13 cellular contexts compared by ENCODE assay signal in the genomic region with DNA sequence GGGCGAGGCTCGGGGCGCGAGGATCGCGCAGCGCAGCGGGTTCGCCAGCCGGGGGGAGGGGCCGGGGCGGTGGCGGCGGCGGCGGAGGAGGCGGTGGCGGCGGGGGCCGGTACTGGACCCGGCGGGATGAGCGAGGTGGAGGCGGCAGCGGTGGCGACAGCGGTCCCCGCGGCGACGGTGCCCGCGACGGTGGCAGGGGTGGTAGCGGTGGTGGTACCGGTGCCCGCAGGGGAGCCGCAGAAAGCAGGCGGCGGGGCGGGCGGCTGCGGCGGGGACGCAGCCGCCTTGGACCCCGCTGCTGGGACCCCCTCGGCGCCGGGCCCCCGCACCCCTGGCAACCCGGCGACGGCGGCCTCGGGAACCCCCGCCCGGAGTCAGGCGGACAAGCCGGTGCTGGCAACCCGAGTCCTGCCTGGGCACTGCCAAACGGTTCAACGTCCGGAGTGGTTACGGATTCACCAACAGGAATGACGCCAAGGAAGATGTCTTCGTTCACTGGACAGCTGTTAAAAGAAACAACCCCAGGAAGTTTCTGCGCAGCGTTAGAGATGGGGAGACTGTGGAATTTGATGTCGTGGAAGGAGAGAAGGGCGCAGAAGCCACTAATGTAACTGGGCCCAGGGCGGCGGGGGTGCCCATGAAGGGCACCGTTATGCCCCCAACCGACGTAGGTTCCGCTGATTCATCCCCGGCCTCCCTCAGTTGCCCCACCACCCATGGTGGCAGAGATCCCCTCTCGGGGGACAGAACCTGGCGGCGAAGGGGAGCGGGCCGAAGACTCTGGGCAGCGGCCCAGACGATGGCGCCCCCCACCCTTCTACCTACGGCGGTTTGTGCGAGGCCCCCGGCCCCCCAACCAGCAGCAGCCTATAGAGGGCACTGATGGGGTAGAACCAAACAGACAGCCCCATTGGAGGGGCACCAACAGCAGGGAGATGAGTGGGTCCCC.
A peak's percentile ranks its signal among the peaks of the same experiment; 100 is the strongest.
DNase-seq lines count a peak whose midpoint lies in the region; ATAC-seq and TF ChIP-seq lines count a peak whose summit lies in the region.
"Had no signal": no experiment of that assay in that cellular context is flagged by ENCODE, and none has a peak within 500 bp of the region (broad histone marks: within the 10 kb centered on the region; RNA-seq: fewer than 3 reads in every experiment).

No MANE protein-coding gene starts in this region.

- no peak for TF ChIP-seq POLR2A in breast epithelium (IDR thresholded peaks at IDR 0.05)
- TF ChIP-seq POLR2A in upper lobe of left lung (IDR thresholded peaks at IDR 0.05) = no peak

- POLR2A ChIA-PET in MCF 10A (lab: Yijun Ruan, JAX) = interaction anchor here (0.7 kb wide), 1 partner anchor 93 kb away, joined by 3 read pairs; no protein-coding TSS in a partner anchor

- TF ChIP-seq CTCF in breast epithelium (IDR thresholded peaks at IDR 0.05) (no peak), MCF 10A (IDR thresholded peaks at IDR 0.05; ENCODE audit: unreplicated experiment) (no peak), coronary artery (IDR thresholded peaks at IDR 0.05) (no peak), lung (IDR thresholded peaks at IDR 0.05; ENCODE audit: control extremely low read depth, extremely low read depth) (no peak), upper lobe of left lung (IDR thresholded peaks at IDR 0.05) (no peak)

- ATAC-seq in lung (ENCODE audit: insufficient read depth, low FRiP score) (no peak), upper lobe of left lung (ENCODE audit: low FRiP score in 2 of 2) (no peak)

- H3K4me3 ChIP-seq in breast epithelium (peak overlapping the region in 2 of 3 donors; percentile 33 to 61), coronary artery (peak overlapping the region; percentile 43), lung (no peak overlapping the region), upper lobe of left lung (peak overlapping the region in 3 of 4 donors; percentile 14 to 16 (median 15))
- H3K4me3 ChIP-seq: thyroid gland had no signal

- no peaks in the 10 kb centered on the region for H3K9me3 ChIP-seq in breast epithelium
- no peaks in the 10 kb centered on the region for H3K9me3 ChIP-seq in lung (ENCODE audit: control insufficient read depth in 2 of 2, insufficient read depth in 1 of 2, low read length in 1 of 2)
- no peaks in the 10 kb centered on the region for H3K9me3 ChIP-seq in upper lobe of left lung
- H3K9me3 ChIP-seq: thyroid gland had no signal

- no peaks in the 10 kb centered on the region for H3K9me3 Mint-ChIP-seq in MCF 10A (ENCODE audit: unreplicated experiment)

- no peak overlapping the region for H3K27ac Mint-ChIP-seq in MCF 10A (ENCODE audit: low read depth, unreplicated experiment)
- H3K27ac Mint-ChIP-seq: mesothelial cell of epicardium had no signal

- intact Hi-C loops in breast epithelium (cut with DNase I; ENCODE audit: low total_unique reads) (no loop called here), MCF 10A (cut with micrococcal nuclease) (loop anchor here (10.0 kb wide), 1 partner anchor 543 kb away; no protein-coding TSS in a partner anchor)

- peaks cover 24% of the 10 kb centered on the region for H3K4me1 Mint-ChIP-seq in MCF 10A (ENCODE audit: insufficient read depth, unreplicated experiment)

- peaks cover 0 to 11% of the 10 kb centered on the region in 2 donors for H3K4me1 ChIP-seq in breast epithelium
- peaks cover 0 to 13% of the 10 kb centered on the region in 2 donors for H3K4me1 ChIP-seq in lung (ENCODE audit: control insufficient read depth in 2 of 2, insufficient read depth in 2 of 2, low read length in 2 of 2)
- peaks cover 21 to 35% (median 29%) of the 10 kb centered on the region in 4 donors for H3K4me1 ChIP-seq in upper lobe of left lung

- H3K27me3 Mint-ChIP-seq in MCF 10A (ENCODE audit: insufficient read depth, unreplicated experiment) = peaks cover 27% of the 10 kb centered on the region

- H3K36me3 ChIP-seq in breast epithelium (no peaks in the 10 kb centered on the region), lung (ENCODE audit: control insufficient read depth in 2 of 2, insufficient read depth in 2 of 2, low read length in 2 of 2) (no peaks in the 10 kb centered on the region), upper lobe of left lung (no peaks in the 10 kb centered on the region)
- H3K36me3 ChIP-seq: thyroid gland had no signal

- DNase-seq in breast epithelium (ENCODE audit: low spot score in 2 of 2) (peak in 1 of 2 donors; percentile 50), MCF 10A (ENCODE audit: unreplicated experiment) (no peak), coronary artery (ENCODE audit: low spot score) (peak; percentile 55), lung (ENCODE audit: low spot score) (peak; percentile 26), upper lobe of left lung (peak in 1 of 2 donors; percentile 87), HuH-7 (ENCODE audit: low spot score) (no peak), cortex of kidney (lab: John Stamatoyannopoulos, UW) (no peak), occipital lobe (lab: John Stamatoyannopoulos, UW) (no peak)
- DNase-seq: activated CD4-positive, CD25-positive, alpha-beta regulatory T cell treated with anti-CD3 and anti-CD28 coated beads, Interleukin-2, amount 50 U/mL, for 72 hours; OCI-M1; T-helper 1 cell; thyroid gland had no signal

- TF ChIP-seq EP300 in upper lobe of left lung (IDR thresholded peaks at IDR 0.05) = no peak

- CTCF ChIA-PET in MCF 10A (lab: Yijun Ruan, JAX) = interaction anchor here (8.2 kb wide), 1 partner anchor 397 kb away, joined by 306 read pairs; no protein-coding TSS in a partner anchor

- whole genome bisulfite sequencing in lung, 2 donors = 14 to 19% methylated on average over 82 to 90 of the region's 90 CpGs
- WGBS in upper lobe of left lung, 2 donors = 16 to 50% methylated on average over 27 to 57 of the region's 90 CpGs

- peaks cover 14% of the 10 kb centered on the region for H3K36me3 Mint-ChIP-seq in MCF 10A (ENCODE audit: insufficient read depth, unreplicated experiment)

- H3K27me3 ChIP-seq in breast epithelium (peaks cover 3 to 30% of the 10 kb centered on the region in 2 donors), lung (ENCODE audit: control insufficient read depth, insufficient read depth) (no peaks in the 10 kb centered on the region), upper lobe of left lung (peaks cover 0 to 39% (median 17%) of the 10 kb centered on the region in 4 donors)

- no TSS peak for BruUV-seq in MCF 10A (replicated peaks; lab: Mats Ljungman, UMichigan)

- H3K27ac ChIP-seq in breast epithelium = no peak overlapping the region
- H3K27ac ChIP-seq in coronary artery = no peak overlapping the region
- no peak overlapping the region for H3K27ac ChIP-seq in lung (ENCODE audit: low read depth in 1 of 2, low read length in 1 of 2)
- H3K27ac ChIP-seq in upper lobe of left lung = no peak overlapping the region
- H3K27ac ChIP-seq: thyroid gland had no signal

- no peak overlapping the region for H3K4me3 Mint-ChIP-seq in MCF 10A (ENCODE audit: unreplicated experiment)

Comparison
In these comparisons a context has a peak if more than half of its experiments do, and no peak if none do; other contexts are left out.
1. DNase-seq: peak in coronary artery (single experiment) and lung (single experiment); none in MCF 10A (single experiment), HuH-7 (single experiment), cortex of kidney (single experiment) and occipital lobe (single experiment).